27 cellular contexts compared by ENCODE assay signal in the genomic region with DNA sequence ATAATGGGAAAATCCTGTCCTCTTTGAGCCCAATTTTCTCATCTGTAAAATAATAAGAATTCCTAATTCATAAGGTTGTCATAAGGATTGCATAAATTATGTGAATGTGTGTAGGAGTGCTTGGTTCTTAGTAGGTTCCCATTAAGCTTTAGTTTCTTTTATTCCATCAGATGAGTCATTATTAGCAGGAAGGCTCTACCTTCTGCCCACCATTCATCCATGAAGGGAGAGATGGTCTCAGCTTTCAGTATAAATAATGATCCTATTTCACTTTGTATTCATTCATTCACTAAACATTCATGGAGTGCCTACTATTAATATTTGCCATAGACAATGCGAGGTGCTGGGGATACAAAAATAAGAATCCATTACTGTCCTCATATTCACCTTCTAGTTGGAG. TPM values are rescaled to one million over a fixed set of nuclear protein-coding genes. Genes with fewer than 3 reads are reported as not detected.
DNase-seq lines count a peak whose midpoint lies in the region; ATAC-seq and TF ChIP-seq lines count a peak whose summit lies in the region.
"Had no signal": no experiment of that assay in that cellular context is flagged by ENCODE, and none has a peak within 500 bp of the region (broad histone marks: within the 10 kb centered on the region; RNA-seq: fewer than 3 reads in every experiment).

No MANE protein-coding gene starts in this region.

- ATAC-seq in HG03469 (IDR thresholded peaks at IDR 0.05; ENCODE audit: unreplicated experiment): no peak
- no peak for ATAC-seq in GM21447 (IDR thresholded peaks at IDR 0.05; ENCODE audit: unreplicated experiment)
- ATAC-seq: A549; activated CD4-positive, alpha-beta T cell treated with anti-CD3 and anti-CD28 coated beads for 36 hours; activated CD8-positive, alpha-beta T cell treated with anti-CD3 and anti-CD28 coated beads, Interleukin-2, amount 10 ng/mL, durations not matched to agents 7 days and 5 days; body of pancreas; HCT116; upper lobe of right lung had no signal

- in situ Hi-C loops in Caki2 (cut with HindIII; ENCODE audit: low pct_unique_long_range_greater_than_20kb, low sequenced_read_pairs): no loop called here
- in situ Hi-C loops in GM13977 (cut with MboI; ENCODE audit: low pct_unique_long_range_greater_than_20kb, low sequenced_read_pairs, unreplicated experiment): no loop called here

- DNase-seq in NCI-H510A treated with DMSO at 0.1 percent for 48 hours (lab: John Stamatoyannopoulos, UW) (peak; percentile 38), NCI-H510A (lab: John Stamatoyannopoulos, UW) (no peak), Caki2 (ENCODE audit: low read depth) (peak; percentile 27), NCI-H2196 (lab: John Stamatoyannopoulos, UW; ENCODE audit: unreplicated experiment) (peak; percentile 18), putamen (ENCODE audit: low spot score) (peak; percentile 50), GM13977 (ENCODE audit: low spot score) (no peak)
- DNase-seq: activated CD4-positive, alpha-beta T cell treated with anti-CD3 and anti-CD28 coated beads for 36 hours; activated CD8-positive, alpha-beta T cell treated with anti-CD3 and anti-CD28 coated beads, Interleukin-2, amount 10 ng/mL, durations not matched to agents 7 days and 5 days; activated naive CD4-positive, alpha-beta T cell treated with anti-CD3 and anti-CD28 coated beads for 36 hours; body of pancreas; CD4-positive, alpha-beta T cell; dorsolateral prefrontal cortex; foreskin fibroblast; GDM1; head of caudate nucleus; Karpas-422; kidney; NCI-H1436; NCI-H82; retina; stimulated activated naive CD4-positive, alpha-beta T cell; T1000; upper lobe of right lung had no signal

- no peak for TF ChIP-seq CTCF in GM13977 (IDR thresholded peaks at IDR 0.05; ENCODE audit: extremely low read depth, insufficient read depth, missing control alignments)

RNA-seq across cellular contexts. Expression of gene CMYA5, which starts 3.0 kb away (rescaled TPM):
- 0.03 TPM in 1 of 2 replicates, not detected in the other for total RNA-seq in Caki2 (2014; rRNA removed; shearing (Covaris generic); ENCODE audit: low replicate concordance)

Comparison
In these comparisons a context has a peak if more than half of its experiments do, and no peak if none do; other contexts are left out.
1. DNase-seq: peak in NCI-H510A treated with DMSO at 0.1 percent for 48 hours (single experiment), Caki2 (single experiment), NCI-H2196 (single experiment) and putamen (single experiment); none in NCI-H510A (single experiment) and GM13977 (single experiment).